Comparison of ENCODE assay signal across 8 cellular contexts in genomic region chr7:1225462-1226154, GRCh38. TPM values are rescaled to one million over a fixed set of nuclear protein-coding genes. Genes with fewer than 3 reads are reported as not detected.
DNase-seq lines count a peak whose midpoint lies in the region; ATAC-seq and TF ChIP-seq lines count a peak whose summit lies in the region.

No MANE protein-coding gene starts in this region.

- no peak overlapping the region for H3K4me3 Mint-ChIP-seq in activated T-cell treated with anti-CD3 and anti-CD28 coated beads, Interleukin-2, amount 50 U/mL, for 72 hours

- no peak overlapping the region for H2BK15ac ChIP-seq in IMR-90 (ENCODE audit: low read depth, low read length)

- no peak overlapping the region for H3K23ac ChIP-seq in IMR-90 (ENCODE audit: low read depth, low read length)

- no peaks in the 10 kb centered on the region for H3K9me1 ChIP-seq in IMR-90 (ENCODE audit: insufficient read depth, low read length)

- H3K56ac ChIP-seq in IMR-90 (ENCODE audit: extremely low read depth, insufficient read depth, low read length), result no peak overlapping the region

- no peak overlapping the region for H2AK5ac ChIP-seq in IMR-90 (ENCODE audit: low read depth, low read length)

- no peaks in the 10 kb centered on the region for H3K9me3 Mint-ChIP-seq in activated T-cell treated with anti-CD3 and anti-CD28 coated beads, Interleukin-2, amount 50 U/mL, for 72 hours

- peak; percentile 55 for TF ChIP-seq RAD21 in IMR-90 (IDR thresholded peaks at IDR 0.05; ENCODE audit: low read length)

- peaks cover 87% of the 10 kb centered on the region for H3K27me3 ChIP-seq in IMR-90 (ENCODE audit: control insufficient read depth, insufficient read depth, low read length)

- H3K4me3 ChIP-seq in AG10803 (ENCODE audit: low read length), result no peak overlapping the region
- no peak overlapping the region for H3K4me3 ChIP-seq in IMR-90 (ENCODE audit: insufficient read depth, low read depth, low read length)

- CTCF ChIA-PET in IMR-90 (lab: Yijun Ruan, JAX), result interaction anchor here (0.5 kb wide), 1 partner anchor 279 kb away, joined by 3 read pairs; no protein-coding TSS in a partner anchor

- POLR2A ChIA-PET in IMR-90 (lab: Charles Lee; ENCODE audit: unreplicated experiment), result no interaction called here

- H3K79me1 ChIP-seq in IMR-90 (ENCODE audit: low read depth in 1 of 2, low read length in 2 of 2), result no peaks in the 10 kb centered on the region

- no peak overlapping the region for H3K27ac ChIP-seq in IMR-90 (ENCODE audit: insufficient read depth, low read length)

- no peak overlapping the region for H2BK120ac ChIP-seq in IMR-90 (ENCODE audit: low read depth, low read length)

- peak overlapping the region; percentile 24 for H3K27ac Mint-ChIP-seq in activated T-cell treated with anti-CD3 and anti-CD28 coated beads, Interleukin-2, amount 50 U/mL, for 72 hours

- no peak overlapping the region for H4K91ac ChIP-seq in IMR-90 (ENCODE audit: insufficient read depth, low read depth, low read length)

- in situ Hi-C loops in IMR-90 (cut with MboI; ENCODE audit: low sequenced_read_pairs), result no loop called here

- H4K20me1 ChIP-seq in IMR-90 (ENCODE audit: insufficient read depth, low read length), result peaks cover 3% of the 10 kb centered on the region; the same call in 1 of the 2 replicates

- no peak overlapping the region for H2AK9ac ChIP-seq in IMR-90 (replicated peaks; ENCODE audit: low read depth, low read length, poor library complexity)

- no peak overlapping the region for H4K8ac ChIP-seq in IMR-90 (ENCODE audit: low read depth in 2 of 2, low read length in 2 of 2)

- BruUV-seq in IMR-90 (replicated peaks; lab: Mats Ljungman, UMichigan), result no TSS peak

- no peak overlapping the region for H2BK20ac ChIP-seq in IMR-90 (ENCODE audit: low read depth, low read length)

- peaks cover 7% of the 10 kb centered on the region; the same call in 1 of the 2 replicates for H3K9me3 ChIP-seq in IMR-90 (ENCODE audit: control insufficient read depth, insufficient read depth, low read length)

- intact Hi-C loops in IMR-90 (cut with micrococcal nuclease), result loop anchor here (10.0 kb wide), 1 partner anchor 189 kb away; no protein-coding TSS in a partner anchor
- intact Hi-C loops in head of caudate nucleus (cut with DNase I), result loop anchor here (5.0 to 10.0 kb wide), 2 partner anchors 187 to 209 kb away; no protein-coding TSS in a partner anchor

- no peak overlapping the region for H2AFZ ChIP-seq in IMR-90 (replicated peaks; ENCODE audit: low read length, poor library complexity)

- no peak overlapping the region for H2BK5ac ChIP-seq in IMR-90 (ENCODE audit: low read depth, low read length, poor library complexity, severe bottlenecking)

- H3K36me3 Mint-ChIP-seq in activated T-cell treated with anti-CD3 and anti-CD28 coated beads, Interleukin-2, amount 50 U/mL, for 72 hours (ENCODE audit: insufficient read depth in 2 of 2), result no peaks in the 10 kb centered on the region

- peaks cover 7% of the 10 kb centered on the region for H3K4me1 Mint-ChIP-seq in activated T-cell treated with anti-CD3 and anti-CD28 coated beads, Interleukin-2, amount 50 U/mL, for 72 hours (ENCODE audit: low read depth)

- H3K4me2 ChIP-seq in IMR-90 (ENCODE audit: low read depth, low read length), result no peak overlapping the region

- no peak overlapping the region for H4K5ac ChIP-seq in IMR-90 (ENCODE audit: low read depth, low read length)

- peaks cover 80% of the 10 kb centered on the region for H3K27me3 Mint-ChIP-seq in activated T-cell treated with anti-CD3 and anti-CD28 coated beads, Interleukin-2, amount 50 U/mL, for 72 hours (ENCODE audit: low read depth)

- DNase-seq in AG10803 (ENCODE audit: low read depth) (no peak), IMR-90 (no peak), head of caudate nucleus (peak in 28 of 42 donors; percentile 15 to 73 (median 38)), KG1 (lab: John Stamatoyannopoulos, UW) (no peak)
- peak; percentile 64 to 70 for DNase-seq in activated T-cell treated with anti-CD3 and anti-CD28 coated beads, Interleukin-2, amount 50 U/mL, for 72 hours
- DNase-seq in stimulated activated CD4-positive, alpha-beta T cell treated with anti-CD3 and anti-CD28 coated beads, Interleukin-2, amount 100 ng/mL, for 4 hours (ENCODE audit: low read depth), result peak; percentile 19

- no peak overlapping the region for H3K9ac ChIP-seq in IMR-90 (ENCODE audit: low read depth, low read length)

- H3K36me3 ChIP-seq in IMR-90 (ENCODE audit: control insufficient read depth, insufficient read depth, low read length), result no peaks in the 10 kb centered on the region

- H3K18ac ChIP-seq in IMR-90 (ENCODE audit: low read depth, low read length), result no peak overlapping the region

- ATAC-seq in IMR-90 (ENCODE audit: low read depth) (no peak; the same call in 1 of the 2 replicates), HG02642 (IDR thresholded peaks at IDR 0.05; ENCODE audit: poor library complexity, unreplicated experiment) (no peak), GM19397 (IDR thresholded peaks at IDR 0.05; ENCODE audit: unreplicated experiment) (no peak)
- ATAC-seq in activated T-cell treated with anti-CD3 and anti-CD28 coated beads, Interleukin-2, amount 50 U/mL, for 72 hours (replicated peaks in 1 of 2), result peak in 1 of 2 donors; percentile 72

- H3K14ac ChIP-seq in IMR-90 (replicated peaks; ENCODE audit: low read depth, low read length), result no peak overlapping the region

- TF ChIP-seq CTCF in AG10803 (conservative IDR thresholded peaks at IDR 0.05; ENCODE audit: low read length) (peak; percentile 47), IMR-90 (conservative IDR thresholded peaks at IDR 0.05; ENCODE audit: low read depth, low read length) (peak; percentile 55)

- 0% methylated on average over 3 of the region's 51 CpGs; no CpG with 5 or more reads in 1 of the 2 experiments for WGBS in IMR-90 (ENCODE audit: extremely low coverage in 2 of 2, insufficient read length in 1 of 2), 2 experiments

- H3K4ac ChIP-seq in IMR-90 (ENCODE audit: low read depth, low read length), result no peak overlapping the region

- dilution Hi-C loops in IMR-90 (cut with HindIII; ENCODE audit: low sequenced_read_pairs, unreplicated experiment), result no loop called here

- H3K4me1 ChIP-seq in IMR-90 (ENCODE audit: control insufficient read depth, insufficient read depth, low read length), result peaks cover 2% of the 10 kb centered on the region; the same call in 1 of the 2 replicates

- TF ChIP-seq POLR2A in IMR-90 (IDR thresholded peaks at IDR 0.05; ENCODE audit: low read depth, low read length), result no peak

TF ChIP-seq in IMR-90, 13 proteins besides CTCF, POLR2A, EP300 and RAD21:
- peak; percentile 51 for TF ChIP-seq SMC3 (IDR thresholded peaks at IDR 0.05; ENCODE audit: low read depth, low read length)
- no peak for TF ChIP-seq CEBPB (IDR thresholded peaks at IDR 0.05; ENCODE audit: low read depth, low read length)

RNA-seq across cellular contexts. Expression of gene UNCX, which starts 7.1 kb away (rescaled TPM):
- not detected in 2 replicates for total RNA-seq in IMR-90 (2012; rRNA removed)
- not detected in 2 replicates for polyA plus RNA-seq in IMR-90 (2012; rRNA removed)
- polyA plus RNA-seq in IMR-90 (2012; cell fraction: cytosol; rRNA removed), result not detected in 2 replicates
- polyA plus RNA-seq in IMR-90 (2012; cell fraction: nucleus; rRNA removed; ENCODE audit: low replicate concordance), result not detected in 2 replicates
- total RNA-seq in activated T-cell treated with anti-CD3 and anti-CD28 coated beads, Interleukin-2, amount 50 U/mL, for 72 hours, result not detected

Comparison
In these comparisons a context has a peak if more than half of its experiments do, and no peak if none do; other contexts are left out.
1. DNase-seq: peak in activated T-cell treated with anti-CD3 and anti-CD28 coated beads, Interleukin-2, amount 50 U/mL, for 72 hours (2 of 2), head of caudate nucleus (28 of 42) and stimulated activated CD4-positive, alpha-beta T cell treated with anti-CD3 and anti-CD28 coated beads, Interleukin-2, amount 100 ng/mL, for 4 hours (single experiment); none in AG10803 (single experiment), IMR-90 (single experiment) and KG1 (single experiment).